Comparison of ENCODE assay signal across 1 cellular context in genomic region chr4:24584175-24584850, GRCh38.
TF ChIP-seq lines count a peak whose summit lies in the region.

Gene DHX15, minus strand, starts transcription at chr4:24584554. Its CDS starts 161 bp downstream, at chr4:24584393.

TF ChIP-seq in HepG2, 621 proteins besides CTCF, POLR2A, EP300 and RAD21 (continued from another document and continues in another):
- no peak for TF ChIP-seq JDP2 (CRISPR knock-in tag; IDR thresholded peaks at IDR 0.05; ENCODE audit: borderline replicate concordance)
- peak; percentile 53 for TF ChIP-seq KLF12 (CRISPR knock-in tag; IDR thresholded peaks at IDR 0.05; ENCODE audit: borderline replicate concordance)
- peak; percentile 73; the same call in 1 of the 2 replicates for TF ChIP-seq KDM5A (IDR thresholded peaks at IDR 0.05; ENCODE audit: borderline replicate concordance, low read length)
- TF ChIP-seq ZNF142 (CRISPR knock-in tag; IDR thresholded peaks at IDR 0.05): 0 out of 2 replicates have a peak, but pooled peaks have one; percentile 23
- no peak for TF ChIP-seq ZBTB4 (CRISPR knock-in tag; IDR thresholded peaks at IDR 0.05; ENCODE audit: borderline replicate concordance)
- no peak for TF ChIP-seq NCOR1 (IDR thresholded peaks at IDR 0.05; ENCODE audit: borderline replicate concordance, low read length)
- peak; percentile 60; the same call in 1 of the 2 replicates for TF ChIP-seq MTA1 (CRISPR knock-in tag; IDR thresholded peaks at IDR 0.05; ENCODE audit: borderline replicate concordance)
- TF ChIP-seq ZMYM4 (CRISPR knock-in tag; IDR thresholded peaks at IDR 0.05): peak; percentile 85
- no peak for TF ChIP-seq CBX5 (CRISPR knock-in tag; IDR thresholded peaks at IDR 0.05; ENCODE audit: borderline replicate concordance)
- TF ChIP-seq, protein P1, sequence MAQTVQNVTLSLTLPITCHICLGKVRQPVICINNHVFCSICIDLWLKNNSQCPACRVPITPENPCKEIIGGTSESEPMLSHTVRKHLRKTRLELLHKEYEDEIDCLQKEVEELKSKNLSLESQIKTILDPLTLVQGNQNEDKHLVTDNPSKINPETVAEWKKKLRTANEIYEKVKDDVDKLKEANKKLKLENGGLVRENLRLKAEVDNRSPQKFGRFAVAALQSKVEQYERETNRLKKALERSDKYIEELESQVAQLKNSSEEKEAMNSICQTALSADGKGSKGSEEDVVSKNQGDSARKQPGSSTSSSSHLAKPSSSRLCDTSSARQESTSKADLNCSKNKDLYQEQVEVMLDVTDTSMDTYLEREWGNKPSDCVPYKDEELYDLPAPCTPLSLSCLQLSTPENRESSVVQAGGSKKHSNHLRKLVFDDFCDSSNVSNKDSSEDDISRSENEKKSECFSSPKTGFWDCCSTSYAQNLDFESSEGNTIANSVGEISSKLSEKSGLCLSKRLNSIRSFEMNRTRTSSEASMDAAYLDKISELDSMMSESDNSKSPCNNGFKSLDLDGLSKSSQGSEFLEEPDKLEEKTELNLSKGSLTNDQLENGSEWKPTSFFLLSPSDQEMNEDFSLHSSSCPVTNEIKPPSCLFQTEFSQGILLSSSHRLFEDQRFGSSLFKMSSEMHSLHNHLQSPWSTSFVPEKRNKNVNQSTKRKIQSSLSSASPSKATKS (CRISPR knock-in tag; IDR thresholded peaks at IDR 0.05): no peak
- no peak for TF ChIP-seq NFE2L2 (IDR thresholded peaks at IDR 0.05; ENCODE audit: low read length)
- TF ChIP-seq, protein P2, sequence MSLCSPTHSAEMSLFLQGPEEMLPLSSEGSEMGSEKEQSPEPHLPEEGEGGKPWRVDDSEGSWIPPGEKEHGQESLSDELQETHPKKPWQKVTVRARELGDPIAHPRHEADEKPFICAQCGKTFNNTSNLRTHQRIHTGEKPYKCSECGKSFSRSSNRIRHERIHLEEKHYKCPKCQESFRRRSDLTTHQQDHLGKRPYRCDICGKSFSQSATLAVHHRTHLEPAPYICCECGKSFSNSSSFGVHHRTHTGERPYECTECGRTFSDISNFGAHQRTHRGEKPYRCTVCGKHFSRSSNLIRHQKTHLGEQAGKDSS (CRISPR knock-in tag; IDR thresholded peaks at IDR 0.05; ENCODE audit: borderline replicate concordance, low read depth): peak; percentile 71; the same call in 1 of the 2 replicates
- no peak for TF ChIP-seq ATF7 (IDR thresholded peaks at IDR 0.05)
- TF ChIP-seq ATF7 (CRISPR knock-in tag; IDR thresholded peaks at IDR 0.05): 0 out of 2 replicates have a peak, but pooled peaks have one; percentile 6
- 0 out of 2 replicates have a peak, but pooled peaks have one; percentile 44 for TF ChIP-seq FOXO1 (CRISPR knock-in tag; IDR thresholded peaks at IDR 0.05)
- no peak for TF ChIP-seq RFXAP (CRISPR knock-in tag; IDR thresholded peaks at IDR 0.05; ENCODE audit: borderline replicate concordance)
- TF ChIP-seq SMYD3 (CRISPR knock-in tag; IDR thresholded peaks at IDR 0.05): peak; percentile 73
- TF ChIP-seq FIP1L1 (IDR thresholded peaks at IDR 0.05; ENCODE audit: borderline replicate concordance, insufficient read depth, low read depth, low read length): no peak
- TF ChIP-seq, protein P3, sequence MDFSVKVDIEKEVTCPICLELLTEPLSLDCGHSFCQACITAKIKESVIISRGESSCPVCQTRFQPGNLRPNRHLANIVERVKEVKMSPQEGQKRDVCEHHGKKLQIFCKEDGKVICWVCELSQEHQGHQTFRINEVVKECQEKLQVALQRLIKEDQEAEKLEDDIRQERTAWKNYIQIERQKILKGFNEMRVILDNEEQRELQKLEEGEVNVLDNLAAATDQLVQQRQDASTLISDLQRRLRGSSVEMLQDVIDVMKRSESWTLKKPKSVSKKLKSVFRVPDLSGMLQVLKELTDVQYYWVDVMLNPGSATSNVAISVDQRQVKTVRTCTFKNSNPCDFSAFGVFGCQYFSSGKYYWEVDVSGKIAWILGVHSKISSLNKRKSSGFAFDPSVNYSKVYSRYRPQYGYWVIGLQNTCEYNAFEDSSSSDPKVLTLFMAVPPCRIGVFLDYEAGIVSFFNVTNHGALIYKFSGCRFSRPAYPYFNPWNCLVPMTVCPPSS (IDR thresholded peaks at IDR 0.05): no peak
- no peak for TF ChIP-seq PBX3 (CRISPR knock-in tag; IDR thresholded peaks at IDR 0.05; ENCODE audit: borderline replicate concordance)
- TF ChIP-seq ZNF749 (CRISPR knock-in tag; IDR thresholded peaks at IDR 0.05; ENCODE audit: borderline replicate concordance): peak; percentile 72; the same call in 1 of the 2 replicates
- TF ChIP-seq TBL1XR1 (IDR thresholded peaks at IDR 0.05; ENCODE audit: borderline replicate concordance, low read length, partially characterized antibody): no peak
- TF ChIP-seq ZNF367 (CRISPR knock-in tag; IDR thresholded peaks at IDR 0.05; ENCODE audit: borderline replicate concordance): peak; percentile 11; the same call in 1 of the 2 replicates
- TF ChIP-seq SAP130 (CRISPR knock-in tag; IDR thresholded peaks at IDR 0.05; ENCODE audit: low read depth): peak; percentile 82
- no peak for TF ChIP-seq JUND (CRISPR knock-in tag; IDR thresholded peaks at IDR 0.05)
- TF ChIP-seq MED1 (CRISPR knock-in tag; IDR thresholded peaks at IDR 0.05): peak; percentile 56
- peak; percentile 71 for TF ChIP-seq CBX1 (IDR thresholded peaks at IDR 0.05; ENCODE audit: low read depth)
- peak; percentile 70; the same call in 1 of the 2 replicates for TF ChIP-seq TBX2 (CRISPR knock-in tag; IDR thresholded peaks at IDR 0.05; ENCODE audit: borderline replicate concordance)
- TF ChIP-seq, protein P4, sequence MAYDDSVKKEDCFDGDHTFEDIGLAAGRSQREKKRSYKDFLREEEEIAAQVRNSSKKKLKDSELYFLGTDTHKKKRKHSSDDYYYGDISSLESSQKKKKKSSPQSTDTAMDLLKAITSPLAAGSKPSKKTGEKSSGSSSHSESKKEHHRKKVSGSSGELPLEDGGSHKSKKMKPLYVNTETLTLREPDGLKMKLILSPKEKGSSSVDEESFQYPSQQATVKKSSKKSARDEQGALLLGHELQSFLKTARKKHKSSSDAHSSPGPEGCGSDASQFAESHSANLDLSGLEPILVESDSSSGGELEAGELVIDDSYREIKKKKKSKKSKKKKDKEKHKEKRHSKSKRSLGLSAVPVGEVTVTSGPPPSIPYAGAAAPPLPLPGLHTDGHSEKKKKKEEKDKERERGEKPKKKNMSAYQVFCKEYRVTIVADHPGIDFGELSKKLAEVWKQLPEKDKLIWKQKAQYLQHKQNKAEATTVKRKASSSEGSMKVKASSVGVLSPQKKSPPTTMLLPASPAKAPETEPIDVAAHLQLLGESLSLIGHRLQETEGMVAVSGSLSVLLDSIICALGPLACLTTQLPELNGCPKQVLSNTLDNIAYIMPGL (CRISPR knock-in tag; IDR thresholded peaks at IDR 0.05; ENCODE audit: borderline replicate concordance in 1 of 2, low read depth in 1 of 2): peak; percentile 86 to 90; a peak in 3 of 4 replicates
- TF ChIP-seq DBP (CRISPR knock-in tag; IDR thresholded peaks at IDR 0.05; ENCODE audit: not compliant biosample characterization): no peak
- TF ChIP-seq FOXA1 (IDR thresholded peaks at IDR 0.05): no peak
- peak; percentile 30; the same call in 1 of the 2 replicates for TF ChIP-seq FOXA1 (CRISPR knock-in tag; IDR thresholded peaks at IDR 0.05)
